ENCODE assay signal across 37 cellular contexts in the genomic region with DNA sequence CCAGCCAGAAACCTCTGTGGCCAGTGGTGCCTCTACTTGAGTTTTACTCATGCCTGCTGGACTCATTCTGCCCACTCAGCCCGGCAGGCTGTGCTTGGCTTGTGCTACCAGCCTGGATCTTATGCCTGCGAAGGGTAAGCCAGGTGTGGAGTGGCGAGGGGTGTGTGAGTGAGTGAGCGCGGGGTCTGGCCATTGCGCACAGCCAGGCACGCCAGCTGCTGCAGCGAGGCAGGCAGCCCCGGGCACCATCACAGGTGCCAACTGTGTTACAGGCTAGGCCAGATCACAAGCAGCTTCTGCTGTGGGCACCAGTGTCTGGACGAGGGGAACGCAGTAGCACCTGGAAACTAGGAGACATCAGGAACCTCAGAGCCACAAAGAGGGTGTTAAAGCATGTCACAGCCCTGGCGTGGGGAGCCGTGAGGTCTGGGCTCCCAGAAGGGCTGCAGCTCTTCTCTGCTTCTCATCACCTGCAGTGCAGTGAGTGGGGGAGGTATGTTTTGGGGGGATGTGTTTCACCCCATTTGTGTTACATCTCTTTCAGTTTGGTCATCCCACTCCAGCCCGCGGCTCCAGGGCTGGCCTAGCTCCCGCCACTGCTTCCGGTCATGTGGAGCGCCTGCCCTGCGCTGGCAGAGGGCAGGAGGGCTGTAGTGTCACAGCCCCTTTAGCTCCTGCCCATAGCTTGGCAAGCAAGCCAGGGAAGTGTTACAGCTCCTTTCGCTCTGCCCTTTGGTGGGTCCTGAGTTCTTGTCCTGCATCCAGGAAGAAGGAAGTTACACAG.
"Had no signal": no experiment of that assay in that cellular context is flagged by ENCODE, and none has a peak within 500 bp of the region (broad histone marks: within the 10 kb centered on the region; RNA-seq: fewer than 3 reads in every experiment).

No MANE protein-coding gene starts in this region.

- H3K4me1 ChIP-seq: Peyer's patch had no signal

- H3K36me3 ChIP-seq: brain microvascular endothelial cell, MG63, Peyer's patch, WERI-Rb-1 had no signal

- ATAC-seq: activated CD8-positive, alpha-beta memory T cell treated with anti-CD3 and anti-CD28 coated beads, Interleukin-2, amount 10 ng/mL, durations not matched to agents 7 days and 5 days; activated T-helper 17 cell treated with anti-CD3 and anti-CD28 coated beads, Interleukin-2, amount 50 U/mL, for 72 hours; PC-3 had no signal

- H3K27me3 Mint-ChIP-seq: activated CD4-positive, alpha-beta memory T cell treated with anti-CD3 and anti-CD28 coated beads, Interleukin-2, amount 10 ng/mL, durations not matched to agents 7 days and 5 days; activated CD8-positive, alpha-beta memory T cell treated with anti-CD3 and anti-CD28 coated beads, Interleukin-2, amount 10 ng/mL, durations not matched to agents 7 days and 5 days; activated naive CD8-positive, alpha-beta T cell treated with anti-CD3 and anti-CD28 coated beads for 36 hours; activated T-helper 17 cell treated with anti-CD3 and anti-CD28 coated beads, Interleukin-2, amount 50 U/mL, for 72 hours had no signal

- H3K27me3 ChIP-seq: brain microvascular endothelial cell, MG63, Peyer's patch had no signal

- H3K4me3 Mint-ChIP-seq: activated CD4-positive, alpha-beta memory T cell treated with anti-CD3 and anti-CD28 coated beads, Interleukin-2, amount 10 ng/mL, durations not matched to agents 7 days and 5 days; activated CD8-positive, alpha-beta memory T cell treated with anti-CD3 and anti-CD28 coated beads, Interleukin-2, amount 10 ng/mL, durations not matched to agents 7 days and 5 days; activated naive CD8-positive, alpha-beta T cell treated with anti-CD3 and anti-CD28 coated beads for 36 hours; activated T-helper 17 cell treated with anti-CD3 and anti-CD28 coated beads, Interleukin-2, amount 50 U/mL, for 72 hours had no signal

- H3K9me3 ChIP-seq: MG63 had no signal

- H3K27ac ChIP-seq: brain microvascular endothelial cell, Peyer's patch, WERI-Rb-1 had no signal

- H3K4me3 ChIP-seq: MG63, Peyer's patch had no signal

- DNase-seq: activated CD4-positive, alpha-beta memory T cell treated with anti-CD3 and anti-CD28 coated beads, Interleukin-2, amount 10 ng/mL, durations not matched to agents 7 days and 5 days; activated CD4-positive, alpha-beta T cell treated with anti-CD3 and anti-CD28 coated beads for 1 hour; activated CD4-positive, alpha-beta T cell treated with anti-CD3 and anti-CD28 coated beads for 48 hours; activated CD4-positive, CD25-positive, alpha-beta regulatory T cell; activated CD8-positive, alpha-beta memory T cell treated with anti-CD3 and anti-CD28 coated beads for 24 hours; activated CD8-positive, alpha-beta memory T cell treated with anti-CD3 and anti-CD28 coated beads, Interleukin-2, amount 10 ng/mL, durations not matched to agents 7 days and 5 days; activated CD8-positive, alpha-beta memory T cell treated with anti-CD3 and anti-CD28 coated beads, Interleukin-2, amount 50 U/mL, for 48 hours; activated effector memory CD4-positive, alpha-beta T cell treated with anti-CD3 and anti-CD28 coated beads, Interleukin-2, amount 50 U/mL, for 16 hours; activated naive CD4-positive, alpha-beta T cell; activated naive CD4-positive, alpha-beta T cell treated with anti-CD3 and anti-CD28 coated beads, Interleukin-2, amount 50 U/mL, for 16 hours; activated naive CD8-positive, alpha-beta T cell treated with anti-CD3 and anti-CD28 coated beads for 36 hours; activated T-cell treated with anti-CD3 and anti-CD28 coated beads, Interleukin-2, amount 50 U/mL, for 48 hours; amniotic stem cell; aorta; brain microvascular endothelial cell; central memory CD4-positive, alpha-beta T cell; Kasumi-1; KG1; MG63; NCI-H1048; NCI-H1105 treated with DMSO at 0.1 percent for 48 hours; NCI-H1436; NCI-H1694; NCI-H1930; NCI-H2081 treated with DMSO at 0.1 percent for 48 hours; NCI-H345; NCI-H510A; NCI-H526; NCI-H748 treated with DMSO at 0.1 percent for 48 hours; NK-92 treated with Interleukin-12 subunit alpha and Interleukin-12 subunit beta, amount 100 ng/mL, for 24 hours; PC-3; Peyer's patch; RPMI8226; SIG-M5; T1000; WERI-Rb-1 had no signal

- H3K4me1 Mint-ChIP-seq: activated CD4-positive, alpha-beta memory T cell treated with anti-CD3 and anti-CD28 coated beads, Interleukin-2, amount 10 ng/mL, durations not matched to agents 7 days and 5 days; activated CD8-positive, alpha-beta memory T cell treated with anti-CD3 and anti-CD28 coated beads, Interleukin-2, amount 10 ng/mL, durations not matched to agents 7 days and 5 days; activated naive CD8-positive, alpha-beta T cell treated with anti-CD3 and anti-CD28 coated beads for 36 hours; activated T-helper 17 cell treated with anti-CD3 and anti-CD28 coated beads, Interleukin-2, amount 50 U/mL, for 72 hours had no signal

- H3K27ac Mint-ChIP-seq: activated CD4-positive, alpha-beta memory T cell treated with anti-CD3 and anti-CD28 coated beads, Interleukin-2, amount 10 ng/mL, durations not matched to agents 7 days and 5 days; activated CD8-positive, alpha-beta memory T cell treated with anti-CD3 and anti-CD28 coated beads, Interleukin-2, amount 10 ng/mL, durations not matched to agents 7 days and 5 days; activated naive CD8-positive, alpha-beta T cell treated with anti-CD3 and anti-CD28 coated beads for 36 hours; activated T-helper 17 cell treated with anti-CD3 and anti-CD28 coated beads, Interleukin-2, amount 50 U/mL, for 72 hours had no signal

- H3K36me3 Mint-ChIP-seq: activated CD8-positive, alpha-beta memory T cell treated with anti-CD3 and anti-CD28 coated beads, Interleukin-2, amount 10 ng/mL, durations not matched to agents 7 days and 5 days; activated naive CD8-positive, alpha-beta T cell treated with anti-CD3 and anti-CD28 coated beads for 36 hours had no signal
